ENCODE assay signal across 7 cellular contexts in genomic region chr9:103894184-103894583, GRCh38.
"Had no signal": no experiment of that assay in that cellular context is flagged by ENCODE, and none has a peak within 500 bp of the region (broad histone marks: within the 10 kb centered on the region; RNA-seq: fewer than 3 reads in every experiment).

No MANE protein-coding gene starts in this region.

- H3K27ac ChIP-seq: GM23248 had no signal

- H3K4me3 ChIP-seq: GM23248, K562 had no signal

- DNase-seq: GM23248, GOT3, H9, HCEC 1CT, IMR-90, KG1 had no signal

- ATAC-seq: K562 had no signal
